Comparison of ENCODE assay signal across 17 cellular contexts in genomic region chr17:51805765-51806164, GRCh38.
DNase-seq lines count a peak whose midpoint lies in the region; ATAC-seq and TF ChIP-seq lines count a peak whose summit lies in the region.
"Had no signal": no experiment of that assay in that cellular context is flagged by ENCODE, and none has a peak within 500 bp of the region (broad histone marks: within the 10 kb centered on the region; RNA-seq: fewer than 3 reads in every experiment).

No MANE protein-coding gene starts in this region.

- no peaks in the 10 kb centered on the region for H3K79me2 ChIP-seq in SK-N-SH (ENCODE audit: insufficient read depth)

- H3K4me2 ChIP-seq in BLaER1 = peak overlapping the region; percentile 50
- H3K4me2 ChIP-seq in SK-N-SH = no peak overlapping the region

- POLR2A ChIA-PET in SK-N-SH (lab: Yijun Ruan, JAX) = no interaction called here

- H3K27ac ChIP-seq in BLaER1 (no peak overlapping the region), SK-N-SH (ENCODE audit: low read depth in 2 of 2, low read length in 1 of 2) (no peak overlapping the region)
- H3K27ac ChIP-seq: C4-2B had no signal

- ATAC-seq in GM21528 (IDR thresholded peaks at IDR 0.05; ENCODE audit: low FRiP score, unreplicated experiment) (no peak), HG02840 (IDR thresholded peaks at IDR 0.05; ENCODE audit: low FRiP score, unreplicated experiment) (no peak)

- no peak overlapping the region for H2AFZ ChIP-seq in SK-N-SH (ENCODE audit: low read depth)

- H3K9me3 ChIP-seq in BLaER1 = no peaks in the 10 kb centered on the region
- no peaks in the 10 kb centered on the region for H3K9me3 ChIP-seq in SK-N-SH
- H3K9me3 ChIP-seq: Caco-2, HAP-1, MG63 had no signal

- TF ChIP-seq RAD21 in SK-N-SH (IDR thresholded peaks at IDR 0.05; ENCODE audit: low read length) = no peak

- H3K9me2 ChIP-seq in SK-N-SH = no peaks in the 10 kb centered on the region

- H3K27me3 ChIP-seq in BLaER1 (no peaks in the 10 kb centered on the region), SK-N-SH (ENCODE audit: insufficient read depth) (no peaks in the 10 kb centered on the region)

- 19% methylated on average over 1 of the region's 1 CpG for WGBS in SK-N-SH (ENCODE audit: low lambda C conversion rate)

- DNase-seq in NCI-H1092 (lab: John Stamatoyannopoulos, UW) (peak; percentile 74), NCI-H510A (lab: John Stamatoyannopoulos, UW) (peak; percentile 76), SHP77 treated with DMSO at 0.1 percent for 48 hours (lab: John Stamatoyannopoulos, UW) (peak; percentile 20), AG08396 (ENCODE audit: low spot score) (no peak), SK-N-SH (no peak)
- DNase-seq: Caco-2, DMS79, IMR-90, Karpas-422, MG63, NCI-H226, Right ventricle myocardium superior had no signal

- H3K4me1 ChIP-seq in BLaER1 (peaks cover 35% of the 10 kb centered on the region), SK-N-SH (ENCODE audit: control insufficient read depth in 1 of 2, insufficient read depth in 2 of 2, low read depth in 1 of 2, low read length in 1 of 2) (peaks cover 0 to 5% of the 10 kb centered on the region in 2 experiments; a peak in 2 of 4 replicates)
- H3K4me1 ChIP-seq: Caco-2, HAP-1 had no signal

- TF ChIP-seq EP300 in SK-N-SH (IDR thresholded peaks at IDR 0.05; ENCODE audit: borderline replicate concordance in 1 of 2, low read depth in 1 of 2, low read length in 1 of 2) = no peak

- TF ChIP-seq CTCF in SK-N-SH (IDR thresholded peaks at IDR 0.05) = no peak

- H4K20me1 ChIP-seq in BLaER1 (no peaks in the 10 kb centered on the region), SK-N-SH (ENCODE audit: insufficient read depth) (no peaks in the 10 kb centered on the region)

- H3K36me3 ChIP-seq in BLaER1 (no peaks in the 10 kb centered on the region), SK-N-SH (replicated peaks in 1 of 2; ENCODE audit: control insufficient read depth in 1 of 2, insufficient read depth in 2 of 2, low read length in 1 of 2) (peaks cover 0 to 3% of the 10 kb centered on the region in 2 experiments)
- H3K36me3 ChIP-seq: HAP-1, MG63 had no signal

- H3F3A ChIP-seq in SK-N-SH (replicated peaks; ENCODE audit: insufficient read depth) = no peaks in the 10 kb centered on the region

- H3K4me3 ChIP-seq in BLaER1 (no peak overlapping the region), SK-N-SH (ENCODE audit: low read depth in 2 of 2, low read length in 1 of 2) (no peak overlapping the region)
- H3K4me3 ChIP-seq: HAP-1, MG63 had no signal

- no peak overlapping the region for H3K9ac ChIP-seq in BLaER1
- no peak overlapping the region for H3K9ac ChIP-seq in SK-N-SH

- CTCF ChIA-PET in SK-N-SH (lab: Yijun Ruan, JAX) = interaction anchor here (0.7 to 4.2 kb wide), 4 partner anchors 41 to 434 kb away, joined by 3 to 14 read pairs (median 8); no protein-coding TSS in a partner anchor

TF ChIP-seq in SK-N-SH, 30 proteins besides CTCF, POLR2A, EP300 and RAD21:
- TF ChIP-seq NFIC (IDR thresholded peaks at IDR 0.05; ENCODE audit: borderline replicate concordance) = no peak
- no peak for TF ChIP-seq RCOR1 (IDR thresholded peaks at IDR 0.05; ENCODE audit: low read length)
- TF ChIP-seq GABPA (IDR thresholded peaks at IDR 0.05; ENCODE audit: low read depth) = no peak
- TF ChIP-seq PBX3 (IDR thresholded peaks at IDR 0.05) = no peak
- TF ChIP-seq USF2 (IDR thresholded peaks at IDR 0.05; ENCODE audit: borderline replicate concordance, low read depth, low read length) = no peak

Comparison
In these comparisons a context has a peak if more than half of its experiments do, and no peak if none do; other contexts are left out.
1. DNase-seq: peak in NCI-H1092 (single experiment), NCI-H510A (single experiment) and SHP77 treated with DMSO at 0.1 percent for 48 hours (single experiment); none in AG08396 (single experiment) and SK-N-SH (single experiment).